ENCODE assay signal across 1 cellular context in the genomic region with DNA sequence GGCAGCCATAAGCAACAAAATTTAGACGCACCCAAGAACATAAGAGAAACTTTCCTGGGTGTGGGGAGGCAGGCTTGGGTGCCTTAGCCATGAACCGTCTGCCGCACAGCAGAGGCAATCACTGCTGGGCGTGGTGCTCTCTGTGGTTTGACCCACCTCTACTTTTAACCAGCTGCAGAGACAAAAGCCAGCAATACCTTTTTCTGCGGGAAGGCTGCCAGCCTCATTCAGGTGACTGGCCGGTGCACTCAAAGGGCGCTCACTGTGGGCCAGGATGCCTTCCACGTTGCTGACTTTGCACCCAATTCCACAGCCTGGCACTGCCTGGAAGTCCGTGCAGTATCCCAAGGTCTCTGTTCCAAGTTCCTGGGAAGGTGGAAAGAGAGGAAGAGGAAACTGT.
TF ChIP-seq lines count a peak whose summit lies in the region.

No MANE protein-coding gene starts in this region.

TF ChIP-seq in HCT116, 20 proteins besides CTCF, POLR2A, EP300 and RAD21 (continued from another document):
- TF ChIP-seq, protein P1, sequence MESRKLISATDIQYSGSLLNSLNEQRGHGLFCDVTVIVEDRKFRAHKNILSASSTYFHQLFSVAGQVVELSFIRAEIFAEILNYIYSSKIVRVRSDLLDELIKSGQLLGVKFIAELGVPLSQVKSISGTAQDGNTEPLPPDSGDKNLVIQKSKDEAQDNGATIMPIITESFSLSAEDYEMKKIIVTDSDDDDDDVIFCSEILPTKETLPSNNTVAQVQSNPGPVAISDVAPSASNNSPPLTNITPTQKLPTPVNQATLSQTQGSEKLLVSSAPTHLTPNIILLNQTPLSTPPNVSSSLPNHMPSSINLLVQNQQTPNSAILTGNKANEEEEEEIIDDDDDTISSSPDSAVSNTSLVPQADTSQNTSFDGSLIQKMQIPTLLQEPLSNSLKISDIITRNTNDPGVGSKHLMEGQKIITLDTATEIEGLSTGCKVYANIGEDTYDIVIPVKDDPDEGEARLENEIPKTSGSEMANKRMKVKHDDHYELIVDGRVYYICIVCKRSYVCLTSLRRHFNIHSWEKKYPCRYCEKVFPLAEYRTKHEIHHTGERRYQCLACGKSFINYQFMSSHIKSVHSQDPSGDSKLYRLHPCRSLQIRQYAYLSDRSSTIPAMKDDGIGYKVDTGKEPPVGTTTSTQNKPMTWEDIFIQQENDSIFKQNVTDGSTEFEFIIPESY (IDR thresholded peaks at IDR 0.05; ENCODE audit: extremely low read depth, insufficient replicate concordance, low read length) = no peak
- TF ChIP-seq TCF7L2 (IDR thresholded peaks at IDR 0.05; ENCODE audit: borderline replicate concordance, extremely low read depth, insufficient read depth, insufficient read length) = no peak
